Comparison of ENCODE assay signal across 7 cellular contexts in genomic region chr11:67572747-67573419, GRCh38. TPM values are rescaled to one million over a fixed set of nuclear protein-coding genes. Genes with fewer than 3 reads are reported as not detected.
DNase-seq lines count a peak whose midpoint lies in the region; ATAC-seq and TF ChIP-seq lines count a peak whose summit lies in the region.

No MANE protein-coding gene starts in this region.

- no peak overlapping the region for H3K4me3 ChIP-seq in RWPE2 (ENCODE audit: severe bottlenecking)
- no peak overlapping the region for H3K4me3 ChIP-seq in mesenchymal stem cell (ENCODE audit: insufficient read depth in 1 of 2, low read depth in 1 of 2, low read length in 2 of 2)

- H4K8ac ChIP-seq in mesenchymal stem cell (ENCODE audit: low read length): no peak overlapping the region

- H4K91ac ChIP-seq in mesenchymal stem cell (ENCODE audit: low read length): no peak overlapping the region

- 49% methylated on average over 21 of the region's 21 CpGs for WGBS in mesenchymal stem cell

- peak; percentile 89 for TF ChIP-seq CTCF in LNCAP (IDR thresholded peaks at IDR 0.05)
- peak; percentile 88 for TF ChIP-seq CTCF in RWPE2 (IDR thresholded peaks at IDR 0.05; ENCODE audit: poor library complexity, severe bottlenecking)

- H3K79me1 ChIP-seq in mesenchymal stem cell (replicated peaks; ENCODE audit: low read length, poor library complexity, severe bottlenecking): no peaks in the 10 kb centered on the region

- ATAC-seq in RWPE2 (ENCODE audit: low read depth) (peak; percentile 61; the same call in 2 of the 3 replicates), GM18517 (IDR thresholded peaks at IDR 0.05; ENCODE audit: unreplicated experiment) (no peak), GM21526 (IDR thresholded peaks at IDR 0.05; ENCODE audit: low FRiP score, unreplicated experiment) (no peak)

- H2BK5ac ChIP-seq in mesenchymal stem cell (ENCODE audit: low read depth, low read length, poor library complexity, severe bottlenecking): no peak overlapping the region

- no peak overlapping the region for H3K23ac ChIP-seq in mesenchymal stem cell (ENCODE audit: low read length in 2 of 2)

- no peak overlapping the region for H3K9ac ChIP-seq in mesenchymal stem cell (ENCODE audit: low read length)

- no peak overlapping the region for H3K4me2 ChIP-seq in mesenchymal stem cell (ENCODE audit: low read length, poor library complexity, severe bottlenecking)

- no peak overlapping the region for H3K27ac ChIP-seq in RWPE2 (ENCODE audit: poor library complexity, severe bottlenecking)
- no peak overlapping the region for H3K27ac ChIP-seq in mesenchymal stem cell (ENCODE audit: low read length, poor library complexity, severe bottlenecking)

- no peak overlapping the region for H2BK12ac ChIP-seq in mesenchymal stem cell (ENCODE audit: low read length in 2 of 2)

- in situ Hi-C loops in G401 (cut with HindIII; ENCODE audit: low sequenced_read_pairs): no loop called here

- H3K9me3 ChIP-seq in RWPE2 (ENCODE audit: severe bottlenecking) (no peaks in the 10 kb centered on the region), mesenchymal stem cell (ENCODE audit: control insufficient read depth, low read length) (peaks cover 5% of the 10 kb centered on the region)

- H3K18ac ChIP-seq in mesenchymal stem cell (ENCODE audit: low read depth in 1 of 2, low read length in 2 of 2): no peak overlapping the region

- no peak overlapping the region for H3K4ac ChIP-seq in mesenchymal stem cell (ENCODE audit: low read depth in 1 of 2, low read length in 2 of 2)

- H2AFZ ChIP-seq in mesenchymal stem cell (ENCODE audit: low read depth, low read length): no peak overlapping the region

- no peak overlapping the region for H2AK5ac ChIP-seq in mesenchymal stem cell (ENCODE audit: low read length, severe bottlenecking)

- H2BK15ac ChIP-seq in mesenchymal stem cell (ENCODE audit: low read depth, poor library complexity, severe bottlenecking): no peak overlapping the region

- no peaks in the 10 kb centered on the region for H3K36me3 ChIP-seq in RWPE2 (ENCODE audit: low read depth)
- no peaks in the 10 kb centered on the region for H3K36me3 ChIP-seq in mesenchymal stem cell (ENCODE audit: control insufficient read depth in 1 of 2, insufficient read depth in 2 of 2, low read depth in 1 of 2, low read length in 2 of 2)

- H3K27me3 ChIP-seq in RWPE2 (ENCODE audit: insufficient read depth, poor library complexity, severe bottlenecking) (no peaks in the 10 kb centered on the region), mesenchymal stem cell (ENCODE audit: control insufficient read depth in 1 of 2, insufficient read depth in 1 of 2, low read length in 2 of 2) (peaks cover 0 to 58% of the 10 kb centered on the region in 2 experiments)

- H3K14ac ChIP-seq in mesenchymal stem cell (ENCODE audit: low read length in 2 of 2): no peak overlapping the region

- H3K4me1 ChIP-seq in RWPE2 (ENCODE audit: insufficient read depth, poor library complexity, severe bottlenecking) (no peaks in the 10 kb centered on the region), mesenchymal stem cell (ENCODE audit: control insufficient read depth, insufficient read depth, low read depth, low read length) (peaks cover 5% of the 10 kb centered on the region)

- DNase-seq in G401 (ENCODE audit: low spot score): peak; percentile 73
- DNase-seq in RWPE2 (ENCODE audit: low spot score): no peak
- peak; percentile 74 for DNase-seq in dermis blood vessel endothelial cell
- peak; percentile 66 for DNase-seq in mesenchymal stem cell

- no peak overlapping the region for H2BK120ac ChIP-seq in mesenchymal stem cell (ENCODE audit: low read depth, low read length)

RNA-seq across cellular contexts. Expression of gene GSTP1, which starts 10.7 kb away (rescaled TPM):
- total RNA-seq in G401 (2014; rRNA removed; shearing (Covaris generic)): 1,075 and 1,129 TPM in 2 replicates
- total RNA-seq in dermis blood vessel endothelial cell: 833 and 1,138 TPM in 2 replicates
- polyA plus RNA-seq in mesenchymal stem cell (2013, experiment 1 of 2): 535 TPM
- 543 TPM for polyA plus RNA-seq in mesenchymal stem cell (2013, experiment 2 of 2)

RNA-seq across cellular contexts. Expression of gene NDUFV1, which starts 33.9 kb away (rescaled TPM):
- 412 and 488 TPM in 2 replicates for total RNA-seq in G401 (2014; rRNA removed; shearing (Covaris generic))
- total RNA-seq in dermis blood vessel endothelial cell: 166 and 175 TPM in 2 replicates
- 65.0 TPM for polyA plus RNA-seq in mesenchymal stem cell (2013, experiment 1 of 2)
- 60.8 TPM for polyA plus RNA-seq in mesenchymal stem cell (2013, experiment 2 of 2)

RNA-seq across cellular contexts. Expression of gene CABP2, which starts 49.6 kb away (rescaled TPM):
- total RNA-seq in G401 (2014; rRNA removed; shearing (Covaris generic)): not detected in 2 replicates
- not detected in 2 replicates for total RNA-seq in dermis blood vessel endothelial cell
- not detected for polyA plus RNA-seq in mesenchymal stem cell (2013, experiment 1 of 2)
- not detected for polyA plus RNA-seq in mesenchymal stem cell (2013, experiment 2 of 2)

RNA-seq across cellular contexts. Expression of gene NUDT8, which starts 56.9 kb away (rescaled TPM):
- 12.1 and 12.6 TPM in 2 replicates for total RNA-seq in G401 (2014; rRNA removed; shearing (Covaris generic))
- total RNA-seq in dermis blood vessel endothelial cell: 10.7 and 13.0 TPM in 2 replicates
- 6.9 TPM for polyA plus RNA-seq in mesenchymal stem cell (2013, experiment 1 of 2)
- 6.6 TPM for polyA plus RNA-seq in mesenchymal stem cell (2013, experiment 2 of 2)
